ENCODE assay signal across 8 cellular contexts in genomic region chr19:21020298-21021227, GRCh38. TPM values are rescaled to one million over a fixed set of nuclear protein-coding genes. Genes with fewer than 3 reads are reported as not detected.
A peak's percentile ranks its signal among the peaks of the same experiment; 100 is the strongest.
DNase-seq lines count a peak whose midpoint lies in the region; ATAC-seq and TF ChIP-seq lines count a peak whose summit lies in the region.

Gene ZNF430 (plus strand): TSS chr19:21020657. CDS start chr19:21020801, 144 bp downstream.

- H3K4me2 ChIP-seq in PC-3 (ENCODE audit: low read length) = peak within 1 kb of the TSS; percentile 88

- H3K27ac ChIP-seq in PC-3 (ENCODE audit: low read length) (peak within 1 kb of the TSS; percentile 98), mucosa of rectum (ENCODE audit: low read depth in 2 of 2, low read length in 2 of 2) (peak within 1 kb of the TSS; percentile 86 to 91)

- POLR2A ChIA-PET in PC-3 (lab: Charles Lee; ENCODE audit: unreplicated experiment) = interaction anchor here (0.5 kb wide), 1 partner anchor 338 kb away, joined by 3 read pairs; the partner anchor contains the start of gene ZNF738

- DNase-seq in DMS 273 treated with DMSO at 0.1 percent for 48 hours (lab: John Stamatoyannopoulos, UW) = peak; percentile 94
- DNase-seq in PC-3 = peak; percentile 97
- peak; percentile 87 for DNase-seq in activated T-cell treated with anti-CD3 and anti-CD28 coated beads for 48 hours (ENCODE audit: low read depth)
- DNase-seq in erythroblast (lab: John Stamatoyannopoulos, UW) = peak; percentile 96 to 97
- peak; percentile 94 for DNase-seq in stimulated activated CD8-positive, alpha-beta memory T cell treated with anti-CD3 and anti-CD28 coated beads, Interleukin-4, amount 100 ng/mL, for 48 hours

- H3F3A ChIP-seq in PC-3 (ENCODE audit: low read length, unreplicated experiment) = peaks cover 13% of the 10 kb centered on the region

- TF ChIP-seq EP300 in Ishikawa (IDR thresholded peaks at IDR 0.05; ENCODE audit: borderline replicate concordance) = no peak

- intact Hi-C loops in PC-3 (cut with micrococcal nuclease) = loop anchor here (5.0 to 10.0 kb wide), 3 partner anchors 98 to 307 kb away; partner anchors contain the start of genes ZNF708 and ZNF85

- CTCF ChIA-PET in PC-3 (lab: Charles Lee) = interaction anchor here (0.6 kb wide), 1 partner anchor 13 kb away, joined by 3 read pairs; no protein-coding TSS in a partner anchor

- no peaks in the 10 kb centered on the region for H3K9me3 ChIP-seq in PC-3 (ENCODE audit: low read length)
- no peaks in the 10 kb centered on the region for H3K9me3 ChIP-seq in mucosa of rectum (ENCODE audit: control insufficient read depth in 2 of 2, low read length in 2 of 2)

- peaks cover 39% of the 10 kb centered on the region for H3K79me2 ChIP-seq in PC-3 (ENCODE audit: low read length)

- H3K9ac ChIP-seq in PC-3 (ENCODE audit: low read length) (peak within 1 kb of the TSS; percentile 86), mucosa of rectum (ENCODE audit: low read depth in 1 of 2, low read length in 2 of 2) (peak within 1 kb of the TSS; percentile 83 to 89)

- peak within 1 kb of the TSS; percentile 89 for H2AFZ ChIP-seq in PC-3 (ENCODE audit: low read length)

- no peak for TF ChIP-seq RAD21 in Ishikawa (IDR thresholded peaks at IDR 0.05; ENCODE audit: low read depth)

- H3K9me2 ChIP-seq in PC-3 (replicated peaks; ENCODE audit: low read length) = no peaks in the 10 kb centered on the region

- ATAC-seq in GM21529 (IDR thresholded peaks at IDR 0.05; ENCODE audit: unreplicated experiment) = peak; percentile 93
- peak; percentile 85 for ATAC-seq in PC-3

- TF ChIP-seq POLR2A in erythroblast (IDR thresholded peaks at IDR 0.05; ENCODE audit: low read length) = peak; percentile 87

- no peaks in the 10 kb centered on the region for H4K20me1 ChIP-seq in PC-3 (ENCODE audit: low read length)

- H3K4me1 ChIP-seq in PC-3 (ENCODE audit: insufficient read depth, low read length) (peaks cover 36% of the 10 kb centered on the region), mucosa of rectum (ENCODE audit: control insufficient read depth in 2 of 2, insufficient read depth in 2 of 2, low read length in 2 of 2) (peaks cover 0 to 2% of the 10 kb centered on the region in 2 donors)

- TSS peak; percentile 67 for BruUV-seq in PC-3 (replicated peaks; lab: Mats Ljungman, UMichigan)

- H3K4me3 ChIP-seq in PC-3 (ENCODE audit: low read length) (peak within 1 kb of the TSS; percentile 81), mucosa of rectum (ENCODE audit: low read length in 2 of 2) (peak within 1 kb of the TSS; percentile 95)

- TF ChIP-seq CTCF in PC-3 (conservative IDR thresholded peaks at IDR 0.05; ENCODE audit: low read depth, low read length) = no peak

- no peaks in the 10 kb centered on the region for H3K27me3 ChIP-seq in PC-3 (ENCODE audit: low read length)
- H3K27me3 ChIP-seq in mucosa of rectum (ENCODE audit: control insufficient read depth in 2 of 2, insufficient read depth in 2 of 2, low read length in 2 of 2) = no peaks in the 10 kb centered on the region

- H3K36me3 ChIP-seq in PC-3 (ENCODE audit: low read depth, low read length) (peaks cover 24% of the 10 kb centered on the region), mucosa of rectum (ENCODE audit: control insufficient read depth in 2 of 2, insufficient read depth in 2 of 2, low read length in 2 of 2) (peaks cover 4 to 11% of the 10 kb centered on the region in 2 donors)

TF ChIP-seq in Ishikawa, 13 proteins besides CTCF, POLR2A, EP300 and RAD21:
- TF ChIP-seq TAF1 (IDR thresholded peaks at IDR 0.05; ENCODE audit: low read depth) (peak; percentile 72), TEAD4 (IDR thresholded peaks at IDR 0.05) (no peak), TCF12 (IDR thresholded peaks at IDR 0.05; ENCODE audit: low read depth) (peak; percentile 45; the same call in 1 of the 2 replicates), NFIC (IDR thresholded peaks at IDR 0.05) (no peak), EGR1 (IDR thresholded peaks at IDR 0.05) (no peak), YY1 (IDR thresholded peaks at IDR 0.05; ENCODE audit: low read depth) (peak; percentile 86), CEBPB (IDR thresholded peaks at IDR 0.05) (no peak), ZBTB7A (IDR thresholded peaks at IDR 0.05; ENCODE audit: low read depth) (no peak), REST (IDR thresholded peaks at IDR 0.05; ENCODE audit: low read depth) (no peak), CREB1 (IDR thresholded peaks at IDR 0.05; ENCODE audit: low read depth) (no peak), FOXM1 (IDR thresholded peaks at IDR 0.05; ENCODE audit: borderline replicate concordance, low read depth) (no peak)
- TF ChIP-seq, protein P1, sequence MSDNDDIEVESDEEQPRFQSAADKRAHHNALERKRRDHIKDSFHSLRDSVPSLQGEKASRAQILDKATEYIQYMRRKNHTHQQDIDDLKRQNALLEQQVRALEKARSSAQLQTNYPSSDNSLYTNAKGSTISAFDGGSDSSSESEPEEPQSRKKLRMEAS (IDR thresholded peaks at IDR 0.05) = peak; percentile 11; the same call in 1 of the 2 replicates
- TF ChIP-seq, protein P2, sequence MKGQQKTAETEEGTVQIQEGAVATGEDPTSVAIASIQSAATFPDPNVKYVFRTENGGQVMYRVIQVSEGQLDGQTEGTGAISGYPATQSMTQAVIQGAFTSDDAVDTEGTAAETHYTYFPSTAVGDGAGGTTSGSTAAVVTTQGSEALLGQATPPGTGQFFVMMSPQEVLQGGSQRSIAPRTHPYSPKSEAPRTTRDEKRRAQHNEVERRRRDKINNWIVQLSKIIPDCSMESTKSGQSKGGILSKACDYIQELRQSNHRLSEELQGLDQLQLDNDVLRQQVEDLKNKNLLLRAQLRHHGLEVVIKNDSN (IDR thresholded peaks at IDR 0.05) = no peak

RNA-seq across cellular contexts. Expression of gene ZNF430, which starts in this region (rescaled TPM):
- 9.7 and 9.8 TPM in 2 replicates for total RNA-seq in PC-3 (2014; rRNA removed)

Comparison
In these comparisons a context has a peak if more than half of its experiments do, and no peak if none do; other contexts are left out.
1. Peak in every context shown above with its lines: DNase-seq, ATAC-seq, H3K4me3 ChIP-seq and H3K27ac ChIP-seq.